18 cellular contexts compared by ENCODE assay signal in genomic region chr16:57303910-57304168, GRCh38. TPM values are rescaled to one million over a fixed set of nuclear protein-coding genes. Genes with fewer than 3 reads are reported as not detected.
DNase-seq lines count a peak whose midpoint lies in the region; ATAC-seq, FAIRE-seq and TF ChIP-seq lines count a peak whose summit lies in the region.
"Had no signal": no experiment of that assay in that cellular context is flagged by ENCODE, and none has a peak within 500 bp of the region (broad histone marks: within the 10 kb centered on the region; RNA-seq: fewer than 3 reads in every experiment).

No MANE protein-coding gene starts in this region.

- no peak for TF ChIP-seq CTCF in kidney (IDR thresholded peaks at IDR 0.05; ENCODE audit: borderline replicate concordance, extremely low read depth, insufficient read depth)

- peaks cover 6 to 22% (median 11%) of the 10 kb centered on the region in 4 donors for H3K4me1 Mint-ChIP-seq in CD4-positive, alpha-beta memory T cell
- peaks cover 16% of the 10 kb centered on the region for H3K4me1 Mint-ChIP-seq in T-helper 17 cell
- peaks cover 23% of the 10 kb centered on the region for H3K4me1 Mint-ChIP-seq in stimulated activated effector memory CD8-positive, alpha-beta T cell treated with anti-CD3 and anti-CD28 coated beads, Interleukin-12 subunit alpha, Interleukin-12 subunit beta, amount 100 ng/mL, for 72 hours
- H3K4me1 Mint-ChIP-seq: brain had no signal

- H3K27ac Mint-ChIP-seq in CD4-positive, alpha-beta memory T cell: peak overlapping the region in 5 of 7 donors; percentile 51 to 79 (median 53)
- H3K27ac Mint-ChIP-seq in T-helper 17 cell: peak overlapping the region; percentile 78
- H3K27ac Mint-ChIP-seq in stimulated activated effector memory CD8-positive, alpha-beta T cell treated with anti-CD3 and anti-CD28 coated beads, Interleukin-12 subunit alpha, Interleukin-12 subunit beta, amount 100 ng/mL, for 72 hours: peak overlapping the region; percentile 54

- no peak for DNase-seq in CD4-positive, alpha-beta memory T cell
- DNase-seq in T-helper 17 cell (no peak), kidney (no peak), LoVo (ENCODE audit: low spot score) (no peak)
- DNase-seq in stimulated activated effector memory CD8-positive, alpha-beta T cell treated with anti-CD3 and anti-CD28 coated beads, Interleukin-12 subunit alpha, Interleukin-12 subunit beta, amount 100 ng/mL, for 72 hours (ENCODE audit: low spot score in 2 of 2): no peak
- DNase-seq: activated CD4-positive, alpha-beta T cell treated with anti-CD3 and anti-CD28 coated beads, Interleukin-2, amount 50 U/mL, for 4 hours; BE2C; NCI-H1436 treated with DMSO at 0.1 percent for 48 hours; NCI-H510A treated with DMSO at 0.1 percent for 48 hours; RPMI8226 had no signal

- ATAC-seq in T-helper 17 cell (no peak), GM21515 (IDR thresholded peaks at IDR 0.05; ENCODE audit: unreplicated experiment) (no peak), GM18511 (IDR thresholded peaks at IDR 0.05; ENCODE audit: unreplicated experiment) (no peak), SK-N-SH treated with all-trans-retinoic acid at 6 μM for 48 hours (no peak)
- ATAC-seq in stimulated activated effector memory CD8-positive, alpha-beta T cell treated with anti-CD3 and anti-CD28 coated beads, Interleukin-12 subunit alpha, Interleukin-12 subunit beta, amount 100 ng/mL, for 72 hours: no peak
- ATAC-seq: K562 had no signal

- intact Hi-C loops in CD4-positive, alpha-beta memory T cell (cut with micrococcal nuclease): no loop called here
- intact Hi-C loops in kidney (cut with DNase I): loop anchor here (5.0 kb wide), 1 partner anchor 113 kb away; no protein-coding TSS in a partner anchor

- H3K27ac ChIP-seq in CD4-positive, alpha-beta memory T cell (ENCODE audit: low read depth, low read length): no peak overlapping the region
- peak overlapping the region; percentile 81 to 95 for H3K27ac ChIP-seq in kidney (ENCODE audit: low read depth in 2 of 2, low read length in 2 of 2)

- peaks cover 31% of the 10 kb centered on the region for H3K4me1 ChIP-seq in CD4-positive, alpha-beta memory T cell (ENCODE audit: insufficient read depth, low read length)
- peaks cover 15 to 21% of the 10 kb centered on the region in 2 donors for H3K4me1 ChIP-seq in kidney (ENCODE audit: control insufficient read depth in 1 of 2, insufficient read depth in 1 of 2, low read depth in 1 of 2, low read length in 2 of 2)
- H3K4me1 ChIP-seq: BE2C had no signal

- H3K36me3 Mint-ChIP-seq in CD4-positive, alpha-beta memory T cell: no peaks in the 10 kb centered on the region
- H3K36me3 Mint-ChIP-seq in T-helper 17 cell (ENCODE audit: low read depth): no peaks in the 10 kb centered on the region
- no peaks in the 10 kb centered on the region for H3K36me3 Mint-ChIP-seq in stimulated activated effector memory CD8-positive, alpha-beta T cell treated with anti-CD3 and anti-CD28 coated beads, Interleukin-12 subunit alpha, Interleukin-12 subunit beta, amount 100 ng/mL, for 72 hours
- H3K36me3 Mint-ChIP-seq: brain had no signal

- no peak for FAIRE-seq in kidney (lab: Jason Lieb, UNC)
- FAIRE-seq: K562 had no signal

- H3K9ac ChIP-seq in kidney (ENCODE audit: low read length in 2 of 2): peak overlapping the region in 1 of 2 donors; percentile 52

- no peaks in the 10 kb centered on the region for H3K27me3 ChIP-seq in CD4-positive, alpha-beta memory T cell (ENCODE audit: insufficient read depth, low read length)
- H3K27me3 ChIP-seq: BE2C had no signal

- no peaks in the 10 kb centered on the region for H3K9me3 ChIP-seq in CD4-positive, alpha-beta memory T cell (ENCODE audit: control insufficient read depth in 1 of 2, low read length in 2 of 2)
- no peaks in the 10 kb centered on the region for H3K9me3 ChIP-seq in T-helper 17 cell (ENCODE audit: control insufficient read depth, low read length, poor library complexity, severe bottlenecking)
- no peaks in the 10 kb centered on the region for H3K9me3 ChIP-seq in kidney (ENCODE audit: control insufficient read depth in 1 of 2, low read length in 2 of 2)
- H3K9me3 ChIP-seq: BE2C, spleen had no signal

- peaks cover 3 to 6% of the 10 kb centered on the region in 2 donors for H3K27me3 Mint-ChIP-seq in CD4-positive, alpha-beta memory T cell
- peaks cover 5% of the 10 kb centered on the region for H3K27me3 Mint-ChIP-seq in T-helper 17 cell

- no peaks in the 10 kb centered on the region for H3K36me3 ChIP-seq in CD4-positive, alpha-beta memory T cell (ENCODE audit: insufficient read depth, low read length)
- H3K36me3 ChIP-seq in kidney (ENCODE audit: control insufficient read depth in 1 of 2, insufficient read depth in 2 of 2, low read length in 2 of 2): no peaks in the 10 kb centered on the region
- H3K36me3 ChIP-seq: BE2C, spleen had no signal

- CTCF ChIA-PET in CD4-positive, alpha-beta memory T cell (lab: Charles Lee; ENCODE audit: partially characterized antibody): interaction anchor here (10.3 kb wide), 1 partner anchor 115 kb away, joined by 174 read pairs; no protein-coding TSS in a partner anchor

- no peaks in the 10 kb centered on the region for H3K9me3 Mint-ChIP-seq in CD4-positive, alpha-beta memory T cell
- H3K9me3 Mint-ChIP-seq in stimulated activated effector memory CD8-positive, alpha-beta T cell treated with anti-CD3 and anti-CD28 coated beads, Interleukin-12 subunit alpha, Interleukin-12 subunit beta, amount 100 ng/mL, for 72 hours: no peaks in the 10 kb centered on the region

- peak overlapping the region in 5 of 8 donors; percentile 8 to 62 (median 28) for H3K4me3 Mint-ChIP-seq in CD4-positive, alpha-beta memory T cell
- peak overlapping the region; percentile 53 for H3K4me3 Mint-ChIP-seq in T-helper 17 cell
- peak overlapping the region; percentile 27 for H3K4me3 Mint-ChIP-seq in stimulated activated effector memory CD8-positive, alpha-beta T cell treated with anti-CD3 and anti-CD28 coated beads, Interleukin-12 subunit alpha, Interleukin-12 subunit beta, amount 100 ng/mL, for 72 hours
- H3K4me3 Mint-ChIP-seq: brain had no signal

- POLR2A ChIA-PET in CD4-positive, alpha-beta memory T cell (lab: Charles Lee; ENCODE audit: partially characterized antibody): no interaction called here

- H3K4me3 ChIP-seq in CD4-positive, alpha-beta memory T cell (ENCODE audit: low read length in 2 of 2): no peak overlapping the region
- H3K4me3 ChIP-seq in kidney (ENCODE audit: low read length in 2 of 2): no peak overlapping the region
- H3K4me3 ChIP-seq: K562, spleen had no signal

TF ChIP-seq in SK-N-SH treated with all-trans-retinoic acid at 6 μM for 48 hours, 23 proteins besides CTCF, POLR2A, EP300 and RAD21 (continues in another document):
- TF ChIP-seq BACH2 (CRISPR knock-in tag; IDR thresholded peaks at IDR 0.05; ENCODE audit: borderline replicate concordance) (no peak), ZC3H10 (CRISPR knock-in tag; IDR thresholded peaks at IDR 0.05) (no peak), ARNTL (CRISPR knock-in tag; IDR thresholded peaks at IDR 0.05; ENCODE audit: borderline replicate concordance, low read depth) (no peak), OSR1 (CRISPR knock-in tag; IDR thresholded peaks at IDR 0.05) (no peak), PATZ1 (CRISPR knock-in tag; IDR thresholded peaks at IDR 0.05; ENCODE audit: borderline replicate concordance) (no peak), GLIS3 (CRISPR knock-in tag; IDR thresholded peaks at IDR 0.05) (no peak), RARB (CRISPR knock-in tag; IDR thresholded peaks at IDR 0.05) (no peak), ZNF565 (CRISPR knock-in tag; conservative IDR thresholded peaks at IDR 0.05; ENCODE audit: low read depth) (no peak), ZNF8 (CRISPR knock-in tag; IDR thresholded peaks at IDR 0.05) (no peak), CREB5 (CRISPR knock-in tag; IDR thresholded peaks at IDR 0.05; ENCODE audit: low read depth) (no peak), CSDC2 (CRISPR knock-in tag; IDR thresholded peaks at IDR 0.05) (no peak), ISL1 (CRISPR knock-in tag; IDR thresholded peaks at IDR 0.05) (no peak), TOX (CRISPR knock-in tag; IDR thresholded peaks at IDR 0.05; ENCODE audit: borderline replicate concordance) (no peak)

RNA-seq across cellular contexts. Expression of gene PLLP, which starts 19.4 kb away (rescaled TPM):
- 1 to 10 TPM; 1.6 to 2.4 TPM for total RNA-seq in CD4-positive, alpha-beta memory T cell
- polyA plus RNA-seq in CD4-positive, alpha-beta memory T cell: 1 to 10 TPM; 1.6 to 2.2 TPM
- under 1 TPM; 0.16 to 0.75 TPM for total RNA-seq in T-helper 17 cell
- total RNA-seq in kidney: 64.4 TPM
- polyA plus RNA-seq in kidney (ENCODE audit: insufficient read depth, low read depth, low replicate concordance): 83.8 TPM

RNA-seq across cellular contexts. Expression of gene CCL22, which starts 54.7 kb away (rescaled TPM):
- under 1 TPM in 1 of 2 experiments, not detected in 1; 0.26 TPM for total RNA-seq in CD4-positive, alpha-beta memory T cell
- polyA plus RNA-seq in CD4-positive, alpha-beta memory T cell: not detected
- total RNA-seq in T-helper 17 cell (not detected), kidney (1.3 TPM)
- not detected for polyA plus RNA-seq in kidney (ENCODE audit: insufficient read depth, low read depth, low replicate concordance)
- total RNA-seq: Daoy, ureter had no signal

RNA-seq across cellular contexts. Expression of gene ARL2BP, which starts 58.8 kb away (rescaled TPM):
- 10 to 100 TPM; 48.0 to 49.1 TPM for total RNA-seq in CD4-positive, alpha-beta memory T cell
- polyA plus RNA-seq in CD4-positive, alpha-beta memory T cell: 100 to 1,000 TPM; 130 to 181 TPM
- 10 to 100 TPM; 37.0 to 39.6 TPM for total RNA-seq in T-helper 17 cell
- total RNA-seq in kidney: 61.5 TPM
- 53.9 TPM for polyA plus RNA-seq in kidney (ENCODE audit: insufficient read depth, low read depth, low replicate concordance)

Comparison
In these comparisons a context has a peak if more than half of its experiments do, and no peak if none do; other contexts are left out.
1. RNA of gene PLLP, which starts 19.4 kb away (total RNA-seq): 64.4 TPM in kidney (single experiment); 1.6 to 2.4 TPM in CD4-positive, alpha-beta memory T cell and 0.16 to 0.75 TPM in T-helper 17 cell; every median in the first group is over 10 times any median in the second.
2. Peak in every context shown above with its lines, with median percentiles within 50 percentile points of each other: H3K27ac Mint-ChIP-seq and H3K4me3 Mint-ChIP-seq.